10 cellular contexts compared by ENCODE assay signal in the genomic region with DNA sequence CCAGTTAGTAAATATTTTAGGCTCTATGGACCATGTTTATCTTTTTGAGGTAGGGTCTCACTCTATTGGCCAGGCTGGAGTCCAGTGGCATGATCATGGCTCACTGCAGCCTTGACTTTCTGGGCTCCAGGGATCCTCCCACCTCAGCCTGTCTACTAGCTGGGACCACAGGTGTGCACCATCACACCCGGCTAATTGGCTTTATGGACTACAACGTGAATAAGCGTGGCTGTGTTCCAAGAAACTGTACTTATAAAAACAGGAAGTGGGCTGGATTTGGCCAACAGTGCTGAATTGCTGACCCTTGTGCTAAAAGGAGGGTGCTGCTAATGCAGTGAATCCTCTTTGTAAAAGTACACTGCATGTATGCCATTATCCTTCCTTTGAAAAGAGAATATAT.
A peak's percentile ranks its signal among the peaks of the same experiment; 100 is the strongest.
DNase-seq lines count a peak whose midpoint lies in the region; ATAC-seq and TF ChIP-seq lines count a peak whose summit lies in the region.
"Had no signal": no experiment of that assay in that cellular context is flagged by ENCODE, and none has a peak within 500 bp of the region (broad histone marks: within the 10 kb centered on the region; RNA-seq: fewer than 3 reads in every experiment).

No MANE protein-coding gene starts in this region.

- peak; percentile 16 for ATAC-seq in foreskin keratinocyte
- ATAC-seq in GM21515 (IDR thresholded peaks at IDR 0.05; ENCODE audit: unreplicated experiment) = no peak
- ATAC-seq in HG03460 (IDR thresholded peaks at IDR 0.05; ENCODE audit: unreplicated experiment) = no peak

- H3K27me3 ChIP-seq in foreskin keratinocyte = peaks cover 79% of the 10 kb centered on the region

- TF ChIP-seq CTCF in foreskin keratinocyte (conservative IDR thresholded peaks at IDR 0.05) = no peak

- DNase-seq in Daoy (ENCODE audit: low read depth) (peak; percentile 78), NCI-H1105 treated with DMSO at 0.1 percent for 48 hours (lab: John Stamatoyannopoulos, UW) (peak; percentile 73), RPMI7951 (ENCODE audit: low read depth) (peak; percentile 53), foreskin keratinocyte (peak in 1 of 2 donors; percentile 25), SK-N-DZ (ENCODE audit: low spot score) (no peak), GM19238 (ENCODE audit: insufficient read length, low spot score) (no peak)
- DNase-seq: amygdala; CD8-positive, alpha-beta memory T cell had no signal

- H3K4me1 ChIP-seq in foreskin keratinocyte = no peaks in the 10 kb centered on the region

- H3K27ac ChIP-seq in foreskin keratinocyte = no peak overlapping the region

Comparison
In these comparisons a context has a peak if more than half of its experiments do, and no peak if none do; other contexts are left out.
1. DNase-seq: peak in Daoy (single experiment), NCI-H1105 treated with DMSO at 0.1 percent for 48 hours (single experiment) and RPMI7951 (single experiment); none in SK-N-DZ (single experiment) and GM19238 (single experiment).